8 cellular contexts compared by ENCODE assay signal in genomic region chr15:77418341-77419049, GRCh38. TPM values are rescaled to one million over a fixed set of nuclear protein-coding genes. Genes with fewer than 3 reads are reported as not detected.
A peak's percentile ranks its signal among the peaks of the same experiment; 100 is the strongest.
DNase-seq lines count a peak whose midpoint lies in the region; ATAC-seq and TF ChIP-seq lines count a peak whose summit lies in the region.

No MANE protein-coding gene starts in this region.

- no peaks in the 10 kb centered on the region for H3K9me3 ChIP-seq in naive thymus-derived CD4-positive, alpha-beta T cell (ENCODE audit: control insufficient read depth in 2 of 3, low read length in 3 of 3)

- H3K4me3 ChIP-seq in KMS-11 (IDR thresholded peaks at IDR 0.05; ENCODE audit: insufficient read depth, low read depth, low read length): no peak overlapping the region
- H3K4me3 ChIP-seq in naive thymus-derived CD4-positive, alpha-beta T cell (ENCODE audit: low read length): peak overlapping the region; percentile 63

- peaks cover 18% of the 10 kb centered on the region; the same call in 1 of the 2 replicates for H3K79me2 ChIP-seq in KMS-11 (ENCODE audit: insufficient read depth, low read depth)

- intact Hi-C loops in dendritic cell treated with granulocyte-macrophage colony-stimulating factor and Interleukin-4, amounts not matched to agents 40 ng/mL and 50 ng/mL, for 4 days (cut with micrococcal nuclease): no loop called here
- intact Hi-C loops in naive thymus-derived CD4-positive, alpha-beta T cell (cut with micrococcal nuclease): loop anchor here (1.0 to 5.0 kb wide), 3 partner anchors 9 to 1576 kb away; partner anchors contain the start of genes IREB2 (in 1 of the 2) and UBE2Q2 (in 1 of the 2)

- peaks cover 3% of the 10 kb centered on the region for H3K27me3 Mint-ChIP-seq in dendritic cell treated with granulocyte-macrophage colony-stimulating factor and Interleukin-4, amounts not matched to agents 40 ng/mL and 50 ng/mL, for 4 days
- peaks cover 0 to 4% (median 0%) of the 10 kb centered on the region in 5 donors for H3K27me3 Mint-ChIP-seq in naive thymus-derived CD4-positive, alpha-beta T cell

- no peaks in the 10 kb centered on the region for H3K9me3 Mint-ChIP-seq in dendritic cell treated with granulocyte-macrophage colony-stimulating factor and Interleukin-4, amounts not matched to agents 40 ng/mL and 50 ng/mL, for 4 days
- H3K9me3 Mint-ChIP-seq in naive thymus-derived CD4-positive, alpha-beta T cell: no peaks in the 10 kb centered on the region

- H3K36me3 Mint-ChIP-seq in dendritic cell treated with granulocyte-macrophage colony-stimulating factor and Interleukin-4, amounts not matched to agents 40 ng/mL and 50 ng/mL, for 4 days (ENCODE audit: low read depth): peaks cover 23% of the 10 kb centered on the region
- peaks cover 0 to 2% (median 0%) of the 10 kb centered on the region in 5 donors for H3K36me3 Mint-ChIP-seq in naive thymus-derived CD4-positive, alpha-beta T cell

- POLR2A ChIA-PET in naive thymus-derived CD4-positive, alpha-beta T cell (lab: Charles Lee): interaction anchor here (0.6 to 1.3 kb wide), 2 partner anchors 9 to 514 kb away, joined by 3 to 12 read pairs; no protein-coding TSS in a partner anchor

- no peak overlapping the region for H3K27ac ChIP-seq in KMS-11
- H3K27ac ChIP-seq in naive thymus-derived CD4-positive, alpha-beta T cell (ENCODE audit: low read depth, low read length): no peak overlapping the region

- H3K4me1 Mint-ChIP-seq in dendritic cell treated with granulocyte-macrophage colony-stimulating factor and Interleukin-4, amounts not matched to agents 40 ng/mL and 50 ng/mL, for 4 days (ENCODE audit: low read depth): peaks cover 28% of the 10 kb centered on the region
- peaks cover 12 to 37% (median 32%) of the 10 kb centered on the region in 7 donors for H3K4me1 Mint-ChIP-seq in naive thymus-derived CD4-positive, alpha-beta T cell

- no peaks in the 10 kb centered on the region for H3K36me3 ChIP-seq in KMS-11 (ENCODE audit: insufficient read depth)
- peaks cover 0 to 3% (median 0%) of the 10 kb centered on the region in 3 experiments for H3K36me3 ChIP-seq in naive thymus-derived CD4-positive, alpha-beta T cell (ENCODE audit: control insufficient read depth in 2 of 3, insufficient read depth in 3 of 3, low read length in 3 of 3)

- TF ChIP-seq CTCF in KMS-11 (conservative IDR thresholded peaks at IDR 0.05; ENCODE audit: low read depth, low read length) (no peak), omental fat pad (IDR thresholded peaks at IDR 0.05) (no peak)

- peak overlapping the region; percentile 96 for H3K27ac Mint-ChIP-seq in dendritic cell treated with granulocyte-macrophage colony-stimulating factor and Interleukin-4, amounts not matched to agents 40 ng/mL and 50 ng/mL, for 4 days
- H3K27ac Mint-ChIP-seq in naive thymus-derived CD4-positive, alpha-beta T cell: peak overlapping the region; percentile 43 to 92 (median 86)

- no peak for ATAC-seq in naive thymus-derived CD4-positive, alpha-beta T cell
- ATAC-seq in omental fat pad (ENCODE audit: low FRiP score) (no peak), HG02938 (IDR thresholded peaks at IDR 0.05; ENCODE audit: unreplicated experiment) (no peak)

- H3K4me2 ChIP-seq in KMS-11: peak overlapping the region; percentile 77

- H3K4me1 ChIP-seq in KMS-11 (ENCODE audit: low read depth, poor library complexity, severe bottlenecking): peaks cover 6% of the 10 kb centered on the region
- H3K4me1 ChIP-seq in naive thymus-derived CD4-positive, alpha-beta T cell (ENCODE audit: control insufficient read depth in 2 of 2, insufficient read depth in 2 of 2, low read length in 2 of 2): peaks cover 0 to 12% of the 10 kb centered on the region in 2 donors

- H2AFZ ChIP-seq in KMS-11 (ENCODE audit: low read depth): no peak overlapping the region; the same call in 1 of the 2 replicates

- DNase-seq in AG20443 (ENCODE audit: low spot score) (peak; percentile 20), NCI-H1105 (lab: John Stamatoyannopoulos, UW) (no peak), omental fat pad (ENCODE audit: low spot score) (no peak), iPS-NIHi11 (ENCODE audit: low spot score) (no peak)
- no peak for DNase-seq in naive thymus-derived CD4-positive, alpha-beta T cell

- no peaks in the 10 kb centered on the region for H4K20me1 ChIP-seq in KMS-11 (ENCODE audit: insufficient read depth)

- H3K27me3 ChIP-seq in KMS-11 (ENCODE audit: insufficient read depth, low read depth): no peaks in the 10 kb centered on the region
- H3K27me3 ChIP-seq in naive thymus-derived CD4-positive, alpha-beta T cell (ENCODE audit: control insufficient read depth in 2 of 2, insufficient read depth in 2 of 2, low read length in 2 of 2): no peaks in the 10 kb centered on the region

- CTCF ChIA-PET in naive thymus-derived CD4-positive, alpha-beta T cell (lab: Charles Lee): interaction anchor here (0.6 kb wide), 1 partner anchor 24 kb away, joined by 3 read pairs; no protein-coding TSS in a partner anchor

- H3K9ac ChIP-seq in KMS-11: no peak overlapping the region

- peak overlapping the region; percentile 92 for H3K4me3 Mint-ChIP-seq in dendritic cell treated with granulocyte-macrophage colony-stimulating factor and Interleukin-4, amounts not matched to agents 40 ng/mL and 50 ng/mL, for 4 days
- peak overlapping the region; percentile 86 to 98 (median 95) for H3K4me3 Mint-ChIP-seq in naive thymus-derived CD4-positive, alpha-beta T cell

RNA-seq across cellular contexts. Expression of gene PEAK1, which starts 1.4 kb away (rescaled TPM):
- 10 to 100 TPM; 11.1 to 31.0 (median 15.0) TPM for total RNA-seq in naive thymus-derived CD4-positive, alpha-beta T cell
- polyA plus RNA-seq in naive thymus-derived CD4-positive, alpha-beta T cell: 1 to 10 TPM; 1.2 to 1.8 TPM
- 10 to 100 TPM; 37.8 to 75.3 (median 55.0) TPM for total RNA-seq in omental fat pad

RNA-seq across cellular contexts. Expression of gene HMG20A, which starts 2.2 kb away (rescaled TPM):
- total RNA-seq in naive thymus-derived CD4-positive, alpha-beta T cell: 10 to 100 TPM; 35.7 to 61.1 (median 52.1) TPM
- polyA plus RNA-seq in naive thymus-derived CD4-positive, alpha-beta T cell: 10 to 100 TPM; 26.9 to 35.2 TPM
- total RNA-seq in omental fat pad: 10 to 100 TPM; 20.2 to 58.3 (median 31.2) TPM
